In the genomic region with DNA sequence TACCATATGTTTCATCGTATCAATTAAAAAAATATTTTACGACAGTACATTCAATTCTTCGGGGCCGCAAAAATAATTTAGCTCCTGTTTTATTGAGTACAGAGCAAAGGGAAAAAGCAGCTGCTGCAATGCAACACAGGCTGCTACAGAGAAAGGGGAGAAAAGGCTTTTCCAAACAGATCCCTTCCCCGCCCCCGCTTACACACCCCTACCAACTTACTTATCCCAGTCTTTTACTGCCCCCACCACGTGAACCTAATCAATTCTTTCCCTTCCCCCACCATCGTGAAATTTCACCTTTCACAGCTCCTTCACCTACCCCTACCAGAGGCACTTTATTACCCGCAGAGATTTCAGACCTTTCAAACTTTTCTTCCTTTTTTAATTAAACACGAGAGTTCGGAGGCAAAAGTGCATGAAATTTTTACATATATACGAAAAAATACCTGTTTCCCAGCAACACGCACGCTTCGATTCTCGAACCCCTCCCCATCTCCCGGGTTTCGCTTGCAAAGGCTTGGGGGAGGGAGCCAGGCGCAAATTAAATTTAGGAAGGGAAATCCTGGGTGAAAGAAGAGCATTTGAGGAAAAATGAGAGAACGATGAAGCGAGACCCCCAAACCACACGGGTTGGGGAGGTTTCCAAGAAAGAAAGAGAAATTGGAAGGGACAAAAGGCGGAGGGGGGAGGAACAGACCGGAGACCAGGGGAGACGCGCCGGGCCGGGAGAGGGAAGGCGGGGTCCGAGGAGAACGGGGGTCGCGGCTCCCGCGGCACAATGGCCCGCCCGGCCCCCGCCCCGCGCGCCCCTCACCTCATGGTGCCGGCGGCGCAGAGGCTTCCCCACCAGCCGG, we compare ENCODE assay signal across 8 cellular contexts. TPM values are rescaled to one million over a fixed set of nuclear protein-coding genes. Genes with fewer than 3 reads are reported as not detected.
A peak's percentile ranks its signal among the peaks of the same experiment; 100 is the strongest.
DNase-seq lines count a peak whose midpoint lies in the region; ATAC-seq and TF ChIP-seq lines count a peak whose summit lies in the region.

No MANE protein-coding gene starts in this region.

- intact Hi-C loops in lower lobe of right lung (cut with DNase I), result no loop called here

- H3K36me3 ChIP-seq in lower lobe of right lung (no peaks in the 10 kb centered on the region), tibial nerve (no peaks in the 10 kb centered on the region)

- TF ChIP-seq CTCF in 22Rv1 (IDR thresholded peaks at IDR 0.05) (no peak), GM12865 (IDR thresholded peaks at IDR 0.05; ENCODE audit: insufficient read depth, low read depth, low read length, missing control alignments) (no peak), chondrocyte (IDR thresholded peaks at IDR 0.05) (no peak), lower lobe of right lung (IDR thresholded peaks at IDR 0.05) (no peak), tibial nerve (IDR thresholded peaks at IDR 0.05) (no peak)

- H3K9me3 ChIP-seq in lower lobe of right lung (no peaks in the 10 kb centered on the region), tibial nerve (no peaks in the 10 kb centered on the region)

- peak in 1 of 2 donors; percentile 2 for ATAC-seq in lower lobe of right lung

- H3K4me1 Mint-ChIP-seq in chondrocyte (ENCODE audit: low read depth), result peaks cover 62% of the 10 kb centered on the region

- H3K9me3 Mint-ChIP-seq in chondrocyte (ENCODE audit: low read depth), result no peaks in the 10 kb centered on the region

- H3K27ac ChIP-seq in 22Rv1, result peak overlapping the region; percentile 79
- peak overlapping the region; percentile 91 for H3K27ac ChIP-seq in lower lobe of right lung
- H3K27ac ChIP-seq in tibial nerve, result peak overlapping the region; percentile 94 to 98 (median 96)

- TF ChIP-seq POLR2A in tibial nerve (IDR thresholded peaks at IDR 0.05), result no peak

- H3K27me3 ChIP-seq in lower lobe of right lung (ENCODE audit: low read depth) (no peaks in the 10 kb centered on the region), tibial nerve (no peaks in the 10 kb centered on the region)

- H3K4me3 Mint-ChIP-seq in chondrocyte (ENCODE audit: unreplicated experiment), result peak overlapping the region; percentile 99

- H3K27ac Mint-ChIP-seq in chondrocyte (ENCODE audit: unreplicated experiment), result peak overlapping the region; percentile 92

- no peak for TF ChIP-seq EP300 in tibial nerve (IDR thresholded peaks at IDR 0.05)

- H3K36me3 Mint-ChIP-seq in chondrocyte (ENCODE audit: low read depth), result no peaks in the 10 kb centered on the region

- 1% methylated on average over 45 of the region's 45 CpGs for WGBS in tibial nerve, 2 donors

- DNase-seq in GM12865 (ENCODE audit: low read depth) (no peak), NCI-H748 treated with DMSO at 0.1 percent for 48 hours (lab: John Stamatoyannopoulos, UW) (peak; percentile 20), chondrocyte (ENCODE audit: low spot score) (no peak), lower lobe of right lung (no peak), tibial nerve (ENCODE audit: low spot score in 2 of 2) (peak in 1 of 2 donors; percentile 27), NCI-H1436 (lab: John Stamatoyannopoulos, UW) (no peak), UCSD-AML1 (lab: John Stamatoyannopoulos, UW; ENCODE audit: unreplicated experiment) (no peak)

- peak overlapping the region; percentile 58 for H3K4me3 ChIP-seq in GM12865 (ENCODE audit: low read depth, low read length)
- peak overlapping the region; percentile 82 for H3K4me3 ChIP-seq in lower lobe of right lung
- H3K4me3 ChIP-seq in tibial nerve, result peak overlapping the region; percentile 71 to 95 (median 83)

- peaks cover 31% of the 10 kb centered on the region for H3K4me1 ChIP-seq in lower lobe of right lung
- H3K4me1 ChIP-seq in tibial nerve, result peaks cover 0 to 44% (median 12%) of the 10 kb centered on the region in 4 donors

- no peaks in the 10 kb centered on the region for H3K27me3 Mint-ChIP-seq in chondrocyte (ENCODE audit: low read depth)

RNA-seq across cellular contexts. Expression of a gene that starts 0.8 kb away (rescaled TPM):
- total RNA-seq in chondrocyte (208 to 457 TPM (median 434 TPM) in 3 replicates), lower lobe of right lung (51.4 TPM), tibial nerve (10 to 100 TPM; 31.4 to 56.3 (median 45.3) TPM)
